ENCODE assay signal across 34 cellular contexts in genomic region chr1:66695121-66695520, GRCh38. TPM values are rescaled to one million over a fixed set of nuclear protein-coding genes. Genes with fewer than 3 reads are reported as not detected.
DNase-seq lines count a peak whose midpoint lies in the region; ATAC-seq, FAIRE-seq and TF ChIP-seq lines count a peak whose summit lies in the region.
"Had no signal": no experiment of that assay in that cellular context is flagged by ENCODE, and none has a peak within 500 bp of the region (broad histone marks: within the 10 kb centered on the region; RNA-seq: fewer than 3 reads in every experiment).

No MANE protein-coding gene starts in this region.

- intact Hi-C loops in HepG2 (cut with micrococcal nuclease; ENCODE audit: unreplicated experiment) (no loop called here), right lobe of liver (cut with DNase I) (no loop called here)
- intact Hi-C loops in activated CD4-positive, alpha-beta T cell treated with anti-CD3 and anti-CD28 coated beads, Interleukin-2, amount 10 ng/mL, durations not matched to agents 24 days and 14 days (cut with micrococcal nuclease), result no loop called here

- WGBS in HepG2 (ENCODE audit: low lambda C conversion rate), result 14% methylated on average over 5 of the region's 5 CpGs
- WGBS in right lobe of liver (ENCODE audit: insufficient coverage, low coverage, low lambda C conversion rate, missing lambda C conversion rate), result 54% methylated on average over 5 of the region's 5 CpGs

- H3K27ac Mint-ChIP-seq in activated CD4-positive, alpha-beta T cell treated with anti-CD3 and anti-CD28 coated beads, Interleukin-2, amount 10 ng/mL, durations not matched to agents 24 days and 14 days, result no peak overlapping the region
- H3K27ac Mint-ChIP-seq: activated CD8-positive, alpha-beta T cell treated with anti-CD3 and anti-CD28 coated beads, Interleukin-2, amount 10 ng/mL, durations not matched to agents 7 days and 5 days; activated naive CD8-positive, alpha-beta T cell treated with anti-CD3 and anti-CD28 coated beads for 36 hours; CD8-positive, alpha-beta memory T cell; IgD-negative memory B cell; immature natural killer cell; stimulated activated naive CD8-positive, alpha-beta T cell treated with anti-CD3 and anti-CD28 coated beads, Interleukin-15, Interleukin-2, amounts not matched to agents 100 ng/mL and 50 ng/mL, for 24 hours; T-helper 1 cell treated with Interleukin-12 subunit alpha and Interleukin-12 subunit beta and Interleukin-4 antibody, amounts not matched to agents 30 μg/mL and 1 μg/mL, for 36 hours had no signal

- no peak overlapping the region for H3K4me3 Mint-ChIP-seq in activated CD4-positive, alpha-beta T cell treated with anti-CD3 and anti-CD28 coated beads, Interleukin-2, amount 10 ng/mL, durations not matched to agents 24 days and 14 days
- H3K4me3 Mint-ChIP-seq: activated CD8-positive, alpha-beta T cell treated with anti-CD3 and anti-CD28 coated beads, Interleukin-2, amount 10 ng/mL, durations not matched to agents 7 days and 5 days; activated naive CD8-positive, alpha-beta T cell treated with anti-CD3 and anti-CD28 coated beads for 36 hours; IgD-negative memory B cell; immature natural killer cell; stimulated activated naive CD8-positive, alpha-beta T cell treated with anti-CD3 and anti-CD28 coated beads, Interleukin-15, Interleukin-2, amounts not matched to agents 100 ng/mL and 50 ng/mL, for 24 hours; T-helper 1 cell treated with Interleukin-12 subunit alpha and Interleukin-12 subunit beta and Interleukin-4 antibody, amounts not matched to agents 30 μg/mL and 1 μg/mL, for 36 hours had no signal

- ATAC-seq in HepG2 (no peak), right lobe of liver (no peak), GM18868 (IDR thresholded peaks at IDR 0.05; ENCODE audit: unreplicated experiment) (no peak)
- ATAC-seq: activated CD8-positive, alpha-beta T cell treated with anti-CD3 and anti-CD28 coated beads, Interleukin-2, amount 10 ng/mL, durations not matched to agents 7 days and 5 days; gastrocnemius medialis; left lobe of liver; psoas muscle had no signal

- POLR2A ChIA-PET in HepG2 (lab: Yijun Ruan, JAX), result no interaction called here

- no peak overlapping the region for H2AFZ ChIP-seq in HepG2 (ENCODE audit: low read length)
- H2AFZ ChIP-seq: hepatocyte had no signal

- H3K79me2 ChIP-seq in HepG2 (ENCODE audit: insufficient read depth, low read length), result no peaks in the 10 kb centered on the region
- H3K79me2 ChIP-seq: hepatocyte had no signal

- no peaks in the 10 kb centered on the region for H3K9me3 ChIP-seq in HepG2 (ENCODE audit: low read length)
- no peaks in the 10 kb centered on the region for H3K9me3 ChIP-seq in right lobe of liver
- H3K9me3 ChIP-seq in right atrium auricular region, result no peaks in the 10 kb centered on the region
- H3K9me3 ChIP-seq: gastrocnemius medialis, psoas muscle, SK-N-SH, thyroid gland had no signal

- DNase-seq in HepG2 (ENCODE audit: low spot score) (no peak), right lobe of liver (no peak), RPMI7951 (ENCODE audit: low read depth) (peak; percentile 18), left kidney (ENCODE audit: low read depth, low spot score) (peak; percentile 46), right atrium auricular region (ENCODE audit: low spot score) (no peak), HT-29 (ENCODE audit: low spot score) (no peak)
- DNase-seq in activated CD4-positive, alpha-beta T cell treated with anti-CD3 and anti-CD28 coated beads, Interleukin-2, amount 10 ng/mL, durations not matched to agents 24 days and 14 days, result no peak
- DNase-seq: activated CD8-positive, alpha-beta T cell treated with anti-CD3 and anti-CD28 coated beads, Interleukin-2, amount 10 ng/mL, durations not matched to agents 7 days and 5 days; activated naive CD8-positive, alpha-beta T cell treated with anti-CD3 and anti-CD28 coated beads for 36 hours; activated T-cell treated with anti-CD3 and anti-CD28 coated beads for 4 hours; aorta; caudate nucleus; CD8-positive, alpha-beta memory T cell; dermis blood vessel endothelial cell; DMS 273 treated with DMSO at 0.1 percent for 48 hours; gastrocnemius medialis; immature natural killer cell; NCI-H1105 treated with DMSO at 0.1 percent for 48 hours; NCI-H2107; NCI-H524 treated with DMSO at 0.1 percent for 48 hours; nucleus accumbens; psoas muscle; SK-N-SH; thyroid gland had no signal

- no peaks in the 10 kb centered on the region for H3K27me3 Mint-ChIP-seq in activated CD4-positive, alpha-beta T cell treated with anti-CD3 and anti-CD28 coated beads, Interleukin-2, amount 10 ng/mL, durations not matched to agents 24 days and 14 days

- H3K4me3 ChIP-seq in HepG2 (replicated peaks in 1 of 3; ENCODE audit: insufficient read depth in 1 of 3, low read depth in 2 of 3, low read length in 3 of 3), result no peak overlapping the region
- no peak overlapping the region for H3K4me3 ChIP-seq in right lobe of liver
- H3K4me3 ChIP-seq in right atrium auricular region, result no peak overlapping the region
- H3K4me3 ChIP-seq: gastrocnemius medialis, hepatocyte, psoas muscle, thyroid gland had no signal

- H3K36me3 ChIP-seq in HepG2 (replicated peaks in 1 of 2; ENCODE audit: control insufficient read depth in 1 of 2, insufficient read depth in 2 of 2, low read length in 2 of 2), result no peaks in the 10 kb centered on the region
- H3K36me3 ChIP-seq in right lobe of liver, result no peaks in the 10 kb centered on the region
- H3K36me3 ChIP-seq in right atrium auricular region, result no peaks in the 10 kb centered on the region
- H3K36me3 ChIP-seq: gastrocnemius medialis, thyroid gland had no signal

- TF ChIP-seq EP300 in HepG2 (IDR thresholded peaks at IDR 0.05; ENCODE audit: low read depth in 2 of 2, low read length in 2 of 2) (no peak), HepG2 (CRISPR knock-in tag; IDR thresholded peaks at IDR 0.05; ENCODE audit: borderline replicate concordance) (no peak)

- no peaks in the 10 kb centered on the region for H3K4me1 ChIP-seq in HepG2 (ENCODE audit: insufficient read depth, low read length)
- H3K4me1 ChIP-seq in right lobe of liver, result no peaks in the 10 kb centered on the region
- H3K4me1 ChIP-seq in right atrium auricular region, result no peaks in the 10 kb centered on the region
- H3K4me1 ChIP-seq: gastrocnemius medialis, psoas muscle, thyroid gland had no signal

- H3K27ac ChIP-seq in HepG2 (ENCODE audit: extremely low read length, insufficient read depth, low read length), result no peak overlapping the region
- H3K27ac ChIP-seq in right lobe of liver, result no peak overlapping the region
- H3K27ac ChIP-seq in right atrium auricular region, result no peak overlapping the region
- H3K27ac ChIP-seq: gastrocnemius medialis, hepatocyte, psoas muscle, thyroid gland had no signal

- in situ Hi-C loops in HepG2 (cut with HindIII; ENCODE audit: extremely low pct_ligation_motif_present, low pct_unique_long_range_greater_than_20kb), result no loop called here

- no peak overlapping the region for H3K9ac ChIP-seq in HepG2 (ENCODE audit: insufficient read depth, low read depth, low read length)
- H3K9ac ChIP-seq: SK-N-SH had no signal

- no peaks in the 10 kb centered on the region for H3K36me3 Mint-ChIP-seq in activated CD4-positive, alpha-beta T cell treated with anti-CD3 and anti-CD28 coated beads, Interleukin-2, amount 10 ng/mL, durations not matched to agents 24 days and 14 days (ENCODE audit: low read depth)
- H3K36me3 Mint-ChIP-seq: activated naive CD8-positive, alpha-beta T cell treated with anti-CD3 and anti-CD28 coated beads for 36 hours; CD8-positive, alpha-beta memory T cell; IgD-negative memory B cell; immature natural killer cell had no signal

- BruUV-seq in HepG2 (replicated peaks; lab: Mats Ljungman, UMichigan), result no TSS peak

- CTCF ChIA-PET in HepG2 (lab: Yijun Ruan, JAX; ENCODE audit: low intra/inter-chr PET ratio, low total read pairs), result no interaction called here

- no peak for TF ChIP-seq RAD21 in HepG2 (CRISPR knock-in tag; IDR thresholded peaks at IDR 0.05)

- no peaks in the 10 kb centered on the region for H3K4me1 Mint-ChIP-seq in activated CD4-positive, alpha-beta T cell treated with anti-CD3 and anti-CD28 coated beads, Interleukin-2, amount 10 ng/mL, durations not matched to agents 24 days and 14 days
- H3K4me1 Mint-ChIP-seq: activated naive CD8-positive, alpha-beta T cell treated with anti-CD3 and anti-CD28 coated beads for 36 hours had no signal

- TF ChIP-seq CTCF in HepG2 (CRISPR knock-in tag; IDR thresholded peaks at IDR 0.05), result no peak
- no peak for TF ChIP-seq CTCF in right lobe of liver (IDR thresholded peaks at IDR 0.05)
- TF ChIP-seq CTCF in right atrium auricular region (IDR thresholded peaks at IDR 0.05), result no peak

- H3K9me3 Mint-ChIP-seq in activated CD4-positive, alpha-beta T cell treated with anti-CD3 and anti-CD28 coated beads, Interleukin-2, amount 10 ng/mL, durations not matched to agents 24 days and 14 days, result no peaks in the 10 kb centered on the region
- H3K9me3 Mint-ChIP-seq: activated naive CD8-positive, alpha-beta T cell treated with anti-CD3 and anti-CD28 coated beads for 36 hours; CD8-positive, alpha-beta memory T cell; IgD-negative memory B cell; stimulated activated naive CD8-positive, alpha-beta T cell treated with anti-CD3 and anti-CD28 coated beads, Interleukin-15, Interleukin-2, amounts not matched to agents 100 ng/mL and 50 ng/mL, for 24 hours; T-helper 1 cell treated with Interleukin-12 subunit alpha and Interleukin-12 subunit beta and Interleukin-4 antibody, amounts not matched to agents 30 μg/mL and 1 μg/mL, for 36 hours had no signal

- H4K20me1 ChIP-seq in HepG2 (ENCODE audit: insufficient read depth, low read length), result no peaks in the 10 kb centered on the region

- no peak for TF ChIP-seq POLR2A in HepG2 (IDR thresholded peaks at IDR 0.05; ENCODE audit: insufficient read depth in 1 of 2, low read depth in 2 of 2, low read length in 2 of 2)
- TF ChIP-seq POLR2A in right lobe of liver (IDR thresholded peaks at IDR 0.05), result no peak

- H3K27me3 ChIP-seq in HepG2 (ENCODE audit: control insufficient read depth in 1 of 2, insufficient read depth in 2 of 2, low read length in 2 of 2) (no peaks in the 10 kb centered on the region), right lobe of liver (no peaks in the 10 kb centered on the region), right atrium auricular region (no peaks in the 10 kb centered on the region)
- H3K27me3 ChIP-seq: gastrocnemius medialis, hepatocyte, thyroid gland had no signal

- no peak for FAIRE-seq in HepG2 (lab: Jason Lieb, UNC)
- FAIRE-seq: H54 had no signal

- H3K4me2 ChIP-seq in HepG2 (ENCODE audit: low read depth, low read length), result no peak overlapping the region
- H3K4me2 ChIP-seq: hepatocyte, SK-N-SH had no signal

RNA-seq across cellular contexts. Expression of gene DYNLT5, which starts 57.1 kb away (rescaled TPM):
- total RNA-seq in HepG2 (2016; rRNA removed; fragmentation: Illumina TruSeq; extraction: Trizol), result not detected in 2 replicates
- total RNA-seq in HepG2 (2016; cell fraction: cytosol; rRNA removed; fragmentation: Illumina TruSeq; extraction: Trizol; ENCODE audit: low read depth), result not detected in 2 replicates
- total RNA-seq in HepG2 (2016; cell fraction: insoluble cytoplasmic fraction; rRNA removed; fragmentation: Illumina TruSeq; extraction: Trizol), result not detected in 2 replicates
- not detected in 2 replicates for total RNA-seq in HepG2 (2016; cell fraction: membrane; rRNA removed; fragmentation: Illumina TruSeq; extraction: Trizol)
- not detected in 2 replicates for total RNA-seq in HepG2 (2016; cell fraction: nucleus; rRNA removed; fragmentation: Illumina TruSeq; extraction: Trizol)
- not detected in 2 replicates for polyA plus RNA-seq in HepG2 (2011; rRNA removed)
- polyA plus RNA-seq in HepG2 (2011; cell fraction: cytosol; rRNA removed), result not detected in 2 replicates
- polyA plus RNA-seq in HepG2 (2011; cell fraction: nucleus; rRNA removed), result not detected in 2 replicates
- not detected in 2 replicates for polyA plus RNA-seq in HepG2 (2012)
- polyA plus RNA-seq in HepG2 (2016; cell fraction: cytosol; fragmentation: Illumina TruSeq; extraction: Trizol; ENCODE audit: low read depth), result not detected in 2 replicates
- polyA plus RNA-seq in HepG2 (2016; cell fraction: insoluble cytoplasmic fraction; fragmentation: Illumina TruSeq; extraction: Trizol; ENCODE audit: low read depth), result not detected in 2 replicates
- not detected in 2 replicates for polyA plus RNA-seq in HepG2 (2016; cell fraction: membrane; fragmentation: Illumina TruSeq; extraction: Trizol; ENCODE audit: low read depth)
- not detected in 2 replicates for polyA plus RNA-seq in HepG2 (2016; cell fraction: nucleus; fragmentation: Illumina TruSeq; extraction: Trizol; ENCODE audit: insufficient read depth, low read depth)
- not detected in 2 replicates for polyA minus RNA-seq in HepG2 (2011; rRNA and poly(A)+ RNA removed; ENCODE audit: low replicate concordance)
- not detected in 2 replicates for polyA minus RNA-seq in HepG2 (2011; cell fraction: cytosol; rRNA and poly(A)+ RNA removed)
- polyA minus RNA-seq in HepG2 (2011; cell fraction: nucleus; rRNA and poly(A)+ RNA removed), result not detected in 2 replicates
- total RNA-seq in right lobe of liver, result 1 to 10 TPM in 5 of 6 experiments, under 1 TPM in 1; 0.44 to 2.4 (median 1.3) TPM
- not detected in 2 replicates for total RNA-seq in RPMI7951 (2014; rRNA removed; shearing (Covaris generic))
- under 1 TPM in 1 of 2 donors, not detected in 1; 0.85 TPM for total RNA-seq in right atrium auricular region
- total RNA-seq in activated CD4-positive, alpha-beta T cell treated with anti-CD3 and anti-CD28 coated beads, Interleukin-2, amount 10 ng/mL, durations not matched to agents 24 days and 14 days, result not detected in 2 replicates
- not detected in 2 replicates for total RNA-seq in HT-29 (2014; rRNA removed; shearing (Covaris generic))
- total RNA-seq: A673; activated CD8-positive, alpha-beta T cell treated with anti-CD3 and anti-CD28 coated beads, Interleukin-2, amount 10 ng/mL, durations not matched to agents 7 days and 5 days; activated naive CD8-positive, alpha-beta T cell treated with anti-CD3 and anti-CD28 coated beads for 36 hours; CD8-positive, alpha-beta memory T cell; MCF 10A; myocyte had no signal
- polyA plus RNA-seq: CD8-positive, alpha-beta memory T cell; IgD-negative memory B cell; immature natural killer cell; SK-N-SH had no signal

Comparison
In these comparisons a context has a peak if more than half of its experiments do, and no peak if none do; other contexts are left out.
1. DNase-seq: peak in RPMI7951 (single experiment) and left kidney (single experiment); none in HepG2 (single experiment), right lobe of liver (0 of 3), right atrium auricular region (single experiment), activated CD4-positive, alpha-beta T cell treated with anti-CD3 and anti-CD28 coated beads, Interleukin-2, amount 10 ng/mL, durations not matched to agents 24 days and 14 days (single experiment) and HT-29 (single experiment).